Comparison of ENCODE assay signal across 8 cellular contexts in genomic region chr2:126658910-126659613, GRCh38. TPM values are rescaled to one million over a fixed set of nuclear protein-coding genes. Genes with fewer than 3 reads are reported as not detected.
A peak's percentile ranks its signal among the peaks of the same experiment; 100 is the strongest.
DNase-seq lines count a peak whose midpoint lies in the region; ATAC-seq, FAIRE-seq and TF ChIP-seq lines count a peak whose summit lies in the region.

No MANE protein-coding gene starts in this region.

- peak; percentile 49 for ATAC-seq in left lobe of liver
- peak; percentile 46 for ATAC-seq in stimulated activated memory B cell treated with anti-CD40 and anti-IgM and Interleukin-4, amounts not matched to agents 10 μg/mL and 1 μg/mL and 100 μg/mL, for 72 hours

- H3K4me1 Mint-ChIP-seq in activated naive CD8-positive, alpha-beta T cell treated with anti-CD3 and anti-CD28 coated beads for 36 hours = peaks cover 71% of the 10 kb centered on the region
- H3K4me1 Mint-ChIP-seq in stimulated activated memory B cell treated with anti-CD40 and anti-IgM and Interleukin-4, amounts not matched to agents 10 μg/mL and 1 μg/mL and 100 μg/mL, for 72 hours = peaks cover 85% of the 10 kb centered on the region

- H3K27ac Mint-ChIP-seq in activated naive CD8-positive, alpha-beta T cell treated with anti-CD3 and anti-CD28 coated beads for 36 hours = peak overlapping the region; percentile 96
- peak overlapping the region; percentile 95 for H3K27ac Mint-ChIP-seq in stimulated activated memory B cell treated with anti-CD40 and anti-IgM and Interleukin-4, amounts not matched to agents 10 μg/mL and 1 μg/mL and 100 μg/mL, for 72 hours

- peak; percentile 92 for FAIRE-seq in GM12892 (lab: Jason Lieb, UNC)

- H3K9me3 Mint-ChIP-seq in activated naive CD8-positive, alpha-beta T cell treated with anti-CD3 and anti-CD28 coated beads for 36 hours = no peaks in the 10 kb centered on the region
- H3K9me3 Mint-ChIP-seq in stimulated activated memory B cell treated with anti-CD40 and anti-IgM and Interleukin-4, amounts not matched to agents 10 μg/mL and 1 μg/mL and 100 μg/mL, for 72 hours = no peaks in the 10 kb centered on the region

- peaks cover 63% of the 10 kb centered on the region for H3K36me3 Mint-ChIP-seq in activated naive CD8-positive, alpha-beta T cell treated with anti-CD3 and anti-CD28 coated beads for 36 hours
- peaks cover 17% of the 10 kb centered on the region for H3K36me3 Mint-ChIP-seq in stimulated activated memory B cell treated with anti-CD40 and anti-IgM and Interleukin-4, amounts not matched to agents 10 μg/mL and 1 μg/mL and 100 μg/mL, for 72 hours

- H3K27me3 Mint-ChIP-seq in activated naive CD8-positive, alpha-beta T cell treated with anti-CD3 and anti-CD28 coated beads for 36 hours = no peaks in the 10 kb centered on the region
- H3K27me3 Mint-ChIP-seq in stimulated activated memory B cell treated with anti-CD40 and anti-IgM and Interleukin-4, amounts not matched to agents 10 μg/mL and 1 μg/mL and 100 μg/mL, for 72 hours = no peaks in the 10 kb centered on the region

- TF ChIP-seq POLR2A in GM12892 (IDR thresholded peaks at IDR 0.05; ENCODE audit: low read depth, low read length) = peak; percentile 32; the same call in 1 of the 2 replicates

- no peak for DNase-seq in GM12892 (ENCODE audit: insufficient read length)
- peak; percentile 74 for DNase-seq in HCEC 1CT
- DNase-seq in NOMO-1 treated with DMSO at 0.1 percent for 48 hours (lab: John Stamatoyannopoulos, UW; ENCODE audit: unreplicated experiment) = peak; percentile 26
- DNase-seq in activated naive CD8-positive, alpha-beta T cell treated with anti-CD3 and anti-CD28 coated beads for 36 hours = peak; percentile 72
- DNase-seq in left lobe of liver (ENCODE audit: low spot score) = peak; percentile 61
- DNase-seq in kidney glomerular epithelial cell (lab: John Stamatoyannopoulos, UW) = no peak
- DNase-seq in DMS53 (lab: John Stamatoyannopoulos, UW) = no peak

- peak overlapping the region; percentile 80 for H3K4me3 Mint-ChIP-seq in activated naive CD8-positive, alpha-beta T cell treated with anti-CD3 and anti-CD28 coated beads for 36 hours
- peak overlapping the region; percentile 73 for H3K4me3 Mint-ChIP-seq in stimulated activated memory B cell treated with anti-CD40 and anti-IgM and Interleukin-4, amounts not matched to agents 10 μg/mL and 1 μg/mL and 100 μg/mL, for 72 hours

RNA-seq across cellular contexts. Expression of gene GYPC, which starts 3.1 kb away (rescaled TPM):
- 101 TPM for polyA plus RNA-seq in GM12892 (2012; ENCODE audit: missing spikeins)
- total RNA-seq in activated naive CD8-positive, alpha-beta T cell treated with anti-CD3 and anti-CD28 coated beads for 36 hours = 100 to 1,000 TPM; 171 to 179 TPM
- 4.3 TPM for total RNA-seq in left lobe of liver

Comparison
In these comparisons a context has a peak if more than half of its experiments do, and no peak if none do; other contexts are left out.
1. DNase-seq: peak in HCEC 1CT (single experiment), NOMO-1 treated with DMSO at 0.1 percent for 48 hours (single experiment), activated naive CD8-positive, alpha-beta T cell treated with anti-CD3 and anti-CD28 coated beads for 36 hours (single experiment) and left lobe of liver (single experiment); none in GM12892 (single experiment), kidney glomerular epithelial cell (single experiment) and DMS53 (single experiment).
2. RNA of gene GYPC, which starts 3.1 kb away (total RNA-seq): 171 to 179 TPM in activated naive CD8-positive, alpha-beta T cell treated with anti-CD3 and anti-CD28 coated beads for 36 hours; 4.3 TPM in left lobe of liver (single experiment); every median in the first group is over 10 times any median in the second.